ENCODE assay signal across 8 cellular contexts in the genomic region with DNA sequence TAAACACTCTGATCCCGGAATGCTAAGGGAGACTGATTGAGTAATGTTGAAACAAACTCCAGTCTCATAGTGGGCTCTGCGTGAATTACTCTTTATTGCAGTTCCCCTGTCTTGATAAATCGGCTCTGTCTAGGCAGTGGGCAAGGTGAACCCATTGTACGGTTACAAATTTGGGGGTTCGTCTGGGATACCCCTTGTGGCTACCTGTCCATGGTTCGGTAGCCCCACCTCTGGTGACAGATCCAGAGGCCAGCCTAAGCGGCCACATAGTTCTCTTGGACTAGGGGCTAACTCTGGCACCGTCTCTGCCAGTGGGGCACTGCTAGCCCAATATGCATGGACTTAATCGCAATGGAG. TPM values are rescaled to one million over a fixed set of nuclear protein-coding genes. Genes with fewer than 3 reads are reported as not detected.
DNase-seq lines count a peak whose midpoint lies in the region; ATAC-seq and TF ChIP-seq lines count a peak whose summit lies in the region.

No MANE protein-coding gene starts in this region.

- H3K27ac ChIP-seq in GM23248 (no peak overlapping the region), SK-N-MC (no peak overlapping the region)

- H3K4me2 ChIP-seq in GM23248 (ENCODE audit: unreplicated experiment): peak overlapping the region; percentile 87

- peaks cover 29% of the 10 kb centered on the region for H3F3A ChIP-seq in GM23248 (ENCODE audit: insufficient read depth)

- H3K4me3 ChIP-seq in GM23248: peak overlapping the region; percentile 95
- peak overlapping the region; percentile 99 for H3K4me3 ChIP-seq in SK-N-MC
- peak overlapping the region; percentile 91 for H3K4me3 ChIP-seq in fibroblast of mammary gland (ENCODE audit: control insufficient read depth, low read depth, low read length)
- H3K4me3 ChIP-seq in skeletal muscle cell (ENCODE audit: low read depth, low read length): peak overlapping the region; percentile 87

- peak overlapping the region; percentile 96; the same call in 1 of the 2 replicates for H3K9ac ChIP-seq in GM23248
- peak overlapping the region; percentile 80 for H3K9ac ChIP-seq in SK-N-MC (ENCODE audit: insufficient read length)

- no peak for DNase-seq in GM23248
- DNase-seq in SK-N-MC (ENCODE audit: low read depth, low spot score): no peak
- DNase-seq in fibroblast of mammary gland (ENCODE audit: low read depth): no peak
- DNase-seq in skeletal muscle cell (ENCODE audit: low read depth): no peak
- DNase-seq in germinal center (ENCODE audit: low spot score): no peak
- no peak for DNase-seq in activated gamma-delta T cell (lab: John Stamatoyannopoulos, UW)
- no peak for DNase-seq in activated CD4-positive, CD25-positive, alpha-beta regulatory T cell treated with anti-CD3 and anti-CD28 coated beads, Interleukin-2, amount 50 U/mL, for 72 hours

- H3K4me1 ChIP-seq in GM23248 (ENCODE audit: insufficient read depth): peaks cover 30% of the 10 kb centered on the region

- no peaks in the 10 kb centered on the region for H3K27me3 ChIP-seq in GM23248 (replicated peaks; ENCODE audit: insufficient read depth)

- 91 to 92% methylated on average over 9 of the region's 9 CpGs for WGBS in GM23248 (ENCODE audit: low coverage in 1 of 2, low lambda C conversion rate in 2 of 2, missing lambda C conversion rate in 2 of 2), 2 experiments

- H3K9me3 ChIP-seq in GM23248 (ENCODE audit: low read depth) (no peaks in the 10 kb centered on the region), SK-N-MC (ENCODE audit: low read depth, low read length) (no peaks in the 10 kb centered on the region)

- no peak for ATAC-seq in GM18861 (IDR thresholded peaks at IDR 0.05; ENCODE audit: unreplicated experiment)

- H2AFZ ChIP-seq in GM23248: peak overlapping the region; percentile 85

- H3K79me2 ChIP-seq in GM23248 (ENCODE audit: insufficient read depth): peaks cover 68% of the 10 kb centered on the region

- in situ Hi-C loops in GM23248 (cut with MboI): no loop called here

- TF ChIP-seq CTCF in fibroblast of mammary gland (conservative IDR thresholded peaks at IDR 0.05; ENCODE audit: control insufficient read depth, insufficient read depth, low read depth, low read length): no peak

- H3K9me2 ChIP-seq in GM23248 (ENCODE audit: insufficient read depth): no peaks in the 10 kb centered on the region

- no peaks in the 10 kb centered on the region for H4K20me1 ChIP-seq in GM23248 (ENCODE audit: insufficient read depth)

- H3K36me3 ChIP-seq in GM23248 (ENCODE audit: low read depth) (no peaks in the 10 kb centered on the region), SK-N-MC (ENCODE audit: insufficient read depth, low read length) (peaks cover 14% of the 10 kb centered on the region)

RNA-seq across cellular contexts. Expression of a gene that starts 1.1 kb away (rescaled TPM):
- 120 and 129 TPM in 2 replicates for total RNA-seq in GM23248 (2014; rRNA removed; shearing (Covaris generic))
- 93.3 and 94.2 TPM in 2 replicates for polyA plus RNA-seq in GM23248 (2016; fragmentation: Nextera tagmentation; extraction: Ambion mirVana)

RNA-seq across cellular contexts. Expression of a gene that starts 56.1 kb away (rescaled TPM):
- total RNA-seq in GM23248 (2014; rRNA removed; shearing (Covaris generic)): 43.6 and 46.8 TPM in 2 replicates
- polyA plus RNA-seq in GM23248 (2016; fragmentation: Nextera tagmentation; extraction: Ambion mirVana): 33.4 and 34.0 TPM in 2 replicates

RNA-seq across cellular contexts. Expression of a gene that starts 56.3 kb away (rescaled TPM):
- total RNA-seq in GM23248 (2014; rRNA removed; shearing (Covaris generic)): 110 and 126 TPM in 2 replicates
- 69.3 and 71.1 TPM in 2 replicates for polyA plus RNA-seq in GM23248 (2016; fragmentation: Nextera tagmentation; extraction: Ambion mirVana)
